Comparison of ENCODE assay signal across 8 cellular contexts in the genomic region with DNA sequence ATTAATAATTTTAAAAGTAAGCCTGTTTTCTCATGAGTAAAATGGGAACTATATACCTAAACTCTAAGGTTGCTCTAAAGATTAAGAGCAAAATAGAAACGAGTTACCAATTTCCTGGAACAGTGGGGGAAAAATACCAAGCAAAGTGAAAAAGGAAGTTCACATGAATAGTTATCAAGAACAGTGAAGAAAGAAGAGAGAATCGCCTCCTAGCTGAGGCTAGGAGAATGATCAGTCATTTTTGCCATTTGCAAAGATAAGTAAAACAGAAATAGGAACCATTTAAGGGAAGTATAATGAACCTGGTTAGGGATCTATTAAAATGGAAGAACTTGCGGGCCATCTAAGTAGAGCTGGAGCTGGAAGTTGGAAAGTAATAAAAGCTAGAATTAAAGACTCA. TPM values are rescaled to one million over a fixed set of nuclear protein-coding genes. Genes with fewer than 3 reads are reported as not detected.
DNase-seq lines count a peak whose midpoint lies in the region; ATAC-seq and TF ChIP-seq lines count a peak whose summit lies in the region.

No MANE protein-coding gene starts in this region.

- H3K36me3 ChIP-seq in naive thymus-derived CD4-positive, alpha-beta T cell (ENCODE audit: control insufficient read depth in 2 of 3, insufficient read depth in 3 of 3, low read length in 3 of 3), result no peaks in the 10 kb centered on the region

- ATAC-seq in GM18861 (IDR thresholded peaks at IDR 0.05; ENCODE audit: unreplicated experiment), result peak; percentile 73
- ATAC-seq in HG03108 (IDR thresholded peaks at IDR 0.05; ENCODE audit: unreplicated experiment), result peak; percentile 51
- peak; percentile 47 for ATAC-seq in T-helper 17 cell
- peak; percentile 63 for ATAC-seq in naive thymus-derived CD4-positive, alpha-beta T cell

- DNase-seq in T-helper 17 cell (no peak), RWPE1 (ENCODE audit: low spot score) (no peak), NCI-H748 (lab: John Stamatoyannopoulos, UW; ENCODE audit: unreplicated experiment) (no peak)
- DNase-seq in naive thymus-derived CD4-positive, alpha-beta T cell, result no peak
- DNase-seq in stimulated activated CD4-positive, alpha-beta T cell treated with anti-CD3 and anti-CD28 coated beads, Interleukin-2, amount 100 ng/mL, for 48 hours, result no peak
- DNase-seq in activated naive CD4-positive, alpha-beta T cell (lab: John Stamatoyannopoulos, UW), result no peak

- no peaks in the 10 kb centered on the region for H3K36me3 Mint-ChIP-seq in T-helper 17 cell (ENCODE audit: low read depth)
- H3K36me3 Mint-ChIP-seq in naive thymus-derived CD4-positive, alpha-beta T cell, result peaks cover 0 to 2% (median 0%) of the 10 kb centered on the region in 5 donors

- peak overlapping the region; percentile 0 for H3K27ac Mint-ChIP-seq in T-helper 17 cell
- peak overlapping the region in 2 of 9 donors; percentile 35 to 47 for H3K27ac Mint-ChIP-seq in naive thymus-derived CD4-positive, alpha-beta T cell

- peaks cover 18% of the 10 kb centered on the region for H3K4me1 Mint-ChIP-seq in T-helper 17 cell
- H3K4me1 Mint-ChIP-seq in naive thymus-derived CD4-positive, alpha-beta T cell, result peaks cover 16 to 38% (median 19%) of the 10 kb centered on the region in 7 donors

- H3K4me3 Mint-ChIP-seq in T-helper 17 cell, result no peak overlapping the region
- peak overlapping the region in 1 of 10 donors; percentile 8 for H3K4me3 Mint-ChIP-seq in naive thymus-derived CD4-positive, alpha-beta T cell

- H3K27me3 ChIP-seq in naive thymus-derived CD4-positive, alpha-beta T cell (ENCODE audit: control insufficient read depth in 2 of 2, insufficient read depth in 2 of 2, low read length in 2 of 2), result no peaks in the 10 kb centered on the region

- intact Hi-C loops in naive thymus-derived CD4-positive, alpha-beta T cell (cut with micrococcal nuclease), result loop anchor here (1.0 to 10.0 kb wide), 4 partner anchors 72 to 113 kb away; a partner anchor contains a TSS

- no peak overlapping the region for H3K4me3 ChIP-seq in naive thymus-derived CD4-positive, alpha-beta T cell (ENCODE audit: low read length)

- H3K27me3 Mint-ChIP-seq in T-helper 17 cell, result no peaks in the 10 kb centered on the region
- peaks cover 0 to 15% (median 4%) of the 10 kb centered on the region in 5 donors for H3K27me3 Mint-ChIP-seq in naive thymus-derived CD4-positive, alpha-beta T cell

- H3K4me1 ChIP-seq in naive thymus-derived CD4-positive, alpha-beta T cell (ENCODE audit: control insufficient read depth in 2 of 2, insufficient read depth in 2 of 2, low read length in 2 of 2), result peaks cover 0 to 4% of the 10 kb centered on the region in 2 donors

- CTCF ChIA-PET in naive thymus-derived CD4-positive, alpha-beta T cell (lab: Charles Lee), result no interaction called here
- CTCF ChIA-PET in RWPE1 (lab: Yijun Ruan, JAX), result interaction anchor here (1.0 to 1.5 kb wide), 2 partner anchors 13 to 17 kb away, joined by 3 to 4 read pairs; no protein-coding TSS in a partner anchor

- no peaks in the 10 kb centered on the region for H3K9me3 ChIP-seq in T-helper 17 cell (ENCODE audit: control insufficient read depth, low read length, poor library complexity, severe bottlenecking)
- H3K9me3 ChIP-seq in naive thymus-derived CD4-positive, alpha-beta T cell (ENCODE audit: control insufficient read depth in 2 of 3, low read length in 3 of 3), result no peaks in the 10 kb centered on the region

- POLR2A ChIA-PET in naive thymus-derived CD4-positive, alpha-beta T cell (lab: Charles Lee), result no interaction called here
- POLR2A ChIA-PET in RWPE1 (lab: Yijun Ruan, JAX; ENCODE audit: low non-redundant PET), result no interaction called here

- H3K9me3 Mint-ChIP-seq in naive thymus-derived CD4-positive, alpha-beta T cell, result peaks cover 0 to 6% (median 0%) of the 10 kb centered on the region in 11 donors

- H3K27ac ChIP-seq in naive thymus-derived CD4-positive, alpha-beta T cell (ENCODE audit: low read depth, low read length), result no peak overlapping the region
- no peak overlapping the region for H3K27ac ChIP-seq in RWPE1

- no peak for TF ChIP-seq CTCF in RWPE1 (conservative IDR thresholded peaks at IDR 0.05; ENCODE audit: low read depth)

RNA-seq across cellular contexts. Expression of a gene that starts 50.7 kb away (rescaled TPM):
- under 1 TPM in 1 of 2 donors, not detected in 1; 0.50 TPM for total RNA-seq in T-helper 17 cell
- 10 to 100 TPM in 1 of 5 experiments, 1 to 10 TPM in 1, under 1 TPM in 2, not detected in 1; 0.30 to 23.9 (median 0.99) TPM for total RNA-seq in naive thymus-derived CD4-positive, alpha-beta T cell
- not detected for polyA plus RNA-seq in naive thymus-derived CD4-positive, alpha-beta T cell
